30 cellular contexts compared by ENCODE assay signal in the genomic region with DNA sequence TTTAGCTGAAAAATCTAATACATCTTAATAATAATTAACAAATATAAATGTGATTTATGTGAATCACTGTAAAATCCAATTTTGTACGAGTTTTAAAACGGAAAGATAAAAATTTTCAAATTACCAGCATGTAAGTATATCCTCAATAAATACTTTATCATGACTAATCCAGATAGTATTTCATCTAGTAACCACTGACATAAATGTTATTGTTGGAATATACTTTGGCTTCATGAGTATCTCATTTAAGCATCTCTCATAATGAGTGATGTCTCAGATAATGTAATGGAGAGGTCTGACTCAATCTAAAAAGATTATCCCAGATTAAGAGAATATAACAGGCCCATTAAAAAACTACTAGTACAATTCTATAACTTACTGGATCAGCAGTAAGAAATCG.
DNase-seq lines count a peak whose midpoint lies in the region; ATAC-seq, FAIRE-seq and TF ChIP-seq lines count a peak whose summit lies in the region.
"Had no signal": no experiment of that assay in that cellular context is flagged by ENCODE, and none has a peak within 500 bp of the region (broad histone marks: within the 10 kb centered on the region; RNA-seq: fewer than 3 reads in every experiment).

No MANE protein-coding gene starts in this region.

- H3K9me3 ChIP-seq in IMR-90 (ENCODE audit: control insufficient read depth, insufficient read depth, low read length) (no peaks in the 10 kb centered on the region; the same call in 1 of the 2 replicates), astrocyte (ENCODE audit: insufficient read depth, low read depth, low read length) (no peaks in the 10 kb centered on the region), SJCRH30 (replicated peaks) (peaks cover 4% of the 10 kb centered on the region; the same call in 1 of the 2 replicates)
- H3K9me3 ChIP-seq: neutrophil had no signal

- H2BK120ac ChIP-seq in IMR-90 (ENCODE audit: low read depth, low read length) = no peak overlapping the region

- CTCF ChIA-PET in IMR-90 (lab: Yijun Ruan, JAX) = no interaction called here

- DNase-seq in IMR-90 (peak; percentile 78), astrocyte (ENCODE audit: low read depth) (peak; percentile 48), foreskin fibroblast (peak; percentile 13 to 34), SJCRH30 (no peak)
- DNase-seq in stimulated activated naive B cell treated with anti-CD40 and anti-IgM and Interleukin-4, amounts not matched to agents 10 μg/mL and 1 μg/mL and 100 μg/mL, for 72 hours = no peak
- DNase-seq: activated CD4-positive, alpha-beta T cell treated with anti-CD3 and anti-CD28 coated beads for 4 hours; activated gamma-delta T cell treated with Interleukin-2 at 50 U/mL for 16 hours; activated naive CD8-positive, alpha-beta T cell treated with anti-CD3 and anti-CD28 coated beads, Interleukin-2, amount 50 U/mL, for 24 hours; activated T-cell treated with anti-CD3 and anti-CD28 coated beads, Interleukin-2, amount 50 U/mL, for 24 hours; brain microvascular endothelial cell; COR-L47; DMS79 treated with DMSO at 0.1 percent for 48 hours; left cardiac atrium; NCI-H1694 treated with DMSO at 0.1 percent for 48 hours; NCI-H2171; NCI-H510A treated with DMSO at 0.1 percent for 48 hours; psoas muscle; RPMI8226; stimulated activated CD8-positive, alpha-beta memory T cell treated with anti-CD3 and anti-CD28 coated beads, Interleukin-4, amount 100 ng/mL, for 48 hours; transverse colon had no signal

- peak; percentile 56 for FAIRE-seq in astrocyte (lab: Jason Lieb, UNC)
- FAIRE-seq: GM12892, HTR-8/SVneo had no signal

- H3K9me1 ChIP-seq in IMR-90 (ENCODE audit: insufficient read depth, low read length) = 0 out of 2 replicates have a peak, but pooled peaks cover 3% of the 10 kb centered on the region

- H3K27me3 ChIP-seq in ACC112 (ENCODE audit: insufficient read depth, low read length) = no peaks in the 10 kb centered on the region
- no peaks in the 10 kb centered on the region for H3K27me3 ChIP-seq in IMR-90 (ENCODE audit: control insufficient read depth, insufficient read depth, low read length)
- H3K27me3 ChIP-seq in astrocyte (ENCODE audit: insufficient read depth, low read length) = no peaks in the 10 kb centered on the region
- H3K27me3 ChIP-seq in SJCRH30 = no peaks in the 10 kb centered on the region
- H3K27me3 ChIP-seq: brain microvascular endothelial cell, esophagus muscularis mucosa, neutrophil, transverse colon had no signal

- H3K9ac ChIP-seq in IMR-90 (ENCODE audit: low read depth, low read length) (no peak overlapping the region), astrocyte (ENCODE audit: low read length) (no peak overlapping the region)

- no peak overlapping the region for H3K56ac ChIP-seq in IMR-90 (ENCODE audit: extremely low read depth, insufficient read depth, low read length)

- POLR2A ChIA-PET in IMR-90 (lab: Charles Lee; ENCODE audit: unreplicated experiment) = no interaction called here

- dilution Hi-C loops in IMR-90 (cut with HindIII; ENCODE audit: low sequenced_read_pairs, unreplicated experiment) = no loop called here

- whole genome bisulfite sequencing in IMR-90 (ENCODE audit: extremely low coverage in 2 of 2, insufficient read length in 1 of 2), 2 experiments = no CpG with 5 or more reads among the region's 3 CpGs

- H3K4me3 ChIP-seq in ACC112 (ENCODE audit: low read depth, low read length) = no peak overlapping the region
- H3K4me3 ChIP-seq in IMR-90 (ENCODE audit: insufficient read depth, low read depth, low read length) = no peak overlapping the region
- no peak overlapping the region for H3K4me3 ChIP-seq in astrocyte (ENCODE audit: insufficient read depth, low read depth, low read length)
- no peak overlapping the region for H3K4me3 ChIP-seq in foreskin fibroblast (ENCODE audit: low read depth in 1 of 2, low read length in 2 of 2)
- no peak overlapping the region for H3K4me3 ChIP-seq in SJCRH30
- H3K4me3 ChIP-seq: coronary artery, esophagus muscularis mucosa, psoas muscle, transverse colon had no signal

- no peak overlapping the region for H2BK20ac ChIP-seq in IMR-90 (ENCODE audit: low read depth, low read length)

- no peak for TF ChIP-seq POLR2A in IMR-90 (IDR thresholded peaks at IDR 0.05; ENCODE audit: low read depth, low read length)

- no peak overlapping the region for H3K4ac ChIP-seq in IMR-90 (ENCODE audit: low read depth, low read length)

- H2BK15ac ChIP-seq in IMR-90 (ENCODE audit: low read depth, low read length) = no peak overlapping the region

- no TSS peak for BruUV-seq in IMR-90 (replicated peaks; lab: Mats Ljungman, UMichigan)

- H3K4me1 Mint-ChIP-seq in astrocyte (ENCODE audit: low read depth, unreplicated experiment) = no peaks in the 10 kb centered on the region
- peaks cover 1 to 5% of the 10 kb centered on the region in 2 donors for H3K4me1 Mint-ChIP-seq in stimulated activated naive B cell treated with anti-CD40 and anti-IgM and Interleukin-4, amounts not matched to agents 10 μg/mL and 1 μg/mL and 100 μg/mL, for 72 hours
- H3K4me1 Mint-ChIP-seq: activated naive CD8-positive, alpha-beta T cell treated with anti-CD3 and anti-CD28 coated beads, Interleukin-2, amount 50 U/mL, for 24 hours had no signal

- H3K79me2 ChIP-seq in ACC112 (ENCODE audit: control insufficient read depth, insufficient read depth, low read length, unreplicated experiment) (peaks cover 12% of the 10 kb centered on the region), astrocyte (ENCODE audit: insufficient read depth, low read length) (peaks cover 6% of the 10 kb centered on the region)

- no peak overlapping the region for H2AK9ac ChIP-seq in IMR-90 (replicated peaks; ENCODE audit: low read depth, low read length, poor library complexity)

- no peak overlapping the region for H3K14ac ChIP-seq in IMR-90 (replicated peaks; ENCODE audit: low read depth, low read length)

- H3K27me3 Mint-ChIP-seq in astrocyte (ENCODE audit: low read depth, unreplicated experiment) = no peaks in the 10 kb centered on the region
- H3K27me3 Mint-ChIP-seq in stimulated activated naive B cell treated with anti-CD40 and anti-IgM and Interleukin-4, amounts not matched to agents 10 μg/mL and 1 μg/mL and 100 μg/mL, for 72 hours = no peaks in the 10 kb centered on the region
- H3K27me3 Mint-ChIP-seq: activated naive CD8-positive, alpha-beta T cell treated with anti-CD3 and anti-CD28 coated beads, Interleukin-2, amount 50 U/mL, for 24 hours; activated T-cell treated with anti-CD3 and anti-CD28 coated beads, Interleukin-2, amount 50 U/mL, for 24 hours; B cell; memory B cell had no signal

- TF ChIP-seq CTCF in IMR-90 (conservative IDR thresholded peaks at IDR 0.05; ENCODE audit: low read depth, low read length) (no peak), astrocyte (IDR thresholded peaks at IDR 0.05; ENCODE audit: insufficient read depth, low read depth, low read length) (no peak), foreskin fibroblast (IDR thresholded peaks at IDR 0.05; ENCODE audit: low read depth, low read length) (no peak)

- H3K4me2 ChIP-seq in IMR-90 (ENCODE audit: low read depth, low read length) = no peak overlapping the region
- H3K4me2 ChIP-seq in astrocyte (ENCODE audit: low read length) = no peak overlapping the region

- peak overlapping the region in 1 of 2 experiments; percentile 28; a peak in 1 of 4 replicates for H4K8ac ChIP-seq in IMR-90 (ENCODE audit: low read depth in 2 of 2, low read length in 2 of 2)

- intact Hi-C loops in IMR-90 (cut with micrococcal nuclease) = no loop called here

- ATAC-seq in IMR-90 (ENCODE audit: low read depth) (peak; percentile 54), HG02885 (IDR thresholded peaks at IDR 0.05; ENCODE audit: poor library complexity, unreplicated experiment) (no peak), HG03439 (IDR thresholded peaks at IDR 0.05; ENCODE audit: unreplicated experiment) (no peak)
- no peak for ATAC-seq in stimulated activated naive B cell treated with anti-CD40 and anti-IgM and Interleukin-4, amounts not matched to agents 10 μg/mL and 1 μg/mL and 100 μg/mL, for 72 hours (replicated peaks)
- ATAC-seq: activated naive CD8-positive, alpha-beta T cell treated with anti-CD3 and anti-CD28 coated beads, Interleukin-2, amount 50 U/mL, for 24 hours; left cardiac atrium; psoas muscle had no signal

- no peaks in the 10 kb centered on the region for H3K9me3 Mint-ChIP-seq in astrocyte (ENCODE audit: unreplicated experiment)
- peaks cover 0 to 10% of the 10 kb centered on the region in 2 donors for H3K9me3 Mint-ChIP-seq in stimulated activated naive B cell treated with anti-CD40 and anti-IgM and Interleukin-4, amounts not matched to agents 10 μg/mL and 1 μg/mL and 100 μg/mL, for 72 hours

- H4K20me1 ChIP-seq in IMR-90 (ENCODE audit: insufficient read depth, low read length) = no peaks in the 10 kb centered on the region
- H4K20me1 ChIP-seq in astrocyte (ENCODE audit: insufficient read depth, low read length) = peaks cover 4% of the 10 kb centered on the region

- H2AFZ ChIP-seq in ACC112 (ENCODE audit: low read length, unreplicated experiment) = no peak overlapping the region
- H2AFZ ChIP-seq in IMR-90 (replicated peaks; ENCODE audit: low read length, poor library complexity) = no peak overlapping the region
- H2AFZ ChIP-seq in astrocyte (ENCODE audit: low read depth, low read length) = no peak overlapping the region

- no peak overlapping the region for H3K18ac ChIP-seq in IMR-90 (ENCODE audit: low read depth, low read length)

- H3K36me3 ChIP-seq in ACC112 (ENCODE audit: insufficient read depth, low read length) (peaks cover 24% of the 10 kb centered on the region), IMR-90 (ENCODE audit: control insufficient read depth, insufficient read depth, low read length) (peaks cover 4% of the 10 kb centered on the region; the same call in 1 of the 2 replicates), astrocyte (ENCODE audit: insufficient read depth, low read length) (no peaks in the 10 kb centered on the region), SJCRH30 (no peaks in the 10 kb centered on the region)
- H3K36me3 ChIP-seq: brain microvascular endothelial cell, esophagus muscularis mucosa, neutrophil, transverse colon had no signal

- H4K5ac ChIP-seq in IMR-90 (ENCODE audit: low read depth, low read length) = no peak overlapping the region

- no peak for TF ChIP-seq RAD21 in IMR-90 (IDR thresholded peaks at IDR 0.05; ENCODE audit: low read length)

- H2AK5ac ChIP-seq in IMR-90 (ENCODE audit: low read depth, low read length) = no peak overlapping the region

- H2BK5ac ChIP-seq in IMR-90 (ENCODE audit: low read depth, low read length, poor library complexity, severe bottlenecking) = no peak overlapping the region

- H3K4me1 ChIP-seq in ACC112 (ENCODE audit: control insufficient read depth, insufficient read depth, low read length, unreplicated experiment) (peaks cover 4% of the 10 kb centered on the region), IMR-90 (ENCODE audit: control insufficient read depth, insufficient read depth, low read length) (no peaks in the 10 kb centered on the region), astrocyte (ENCODE audit: insufficient read depth, low read length) (no peaks in the 10 kb centered on the region), SJCRH30 (no peaks in the 10 kb centered on the region)
- H3K4me1 ChIP-seq: esophagus muscularis mucosa, psoas muscle, transverse colon had no signal

- H3K4me3 Mint-ChIP-seq in astrocyte (ENCODE audit: unreplicated experiment) = no peak overlapping the region
- H3K4me3 Mint-ChIP-seq in stimulated activated naive B cell treated with anti-CD40 and anti-IgM and Interleukin-4, amounts not matched to agents 10 μg/mL and 1 μg/mL and 100 μg/mL, for 72 hours = no peak overlapping the region
- H3K4me3 Mint-ChIP-seq: activated naive CD8-positive, alpha-beta T cell treated with anti-CD3 and anti-CD28 coated beads, Interleukin-2, amount 50 U/mL, for 24 hours; activated T-cell treated with anti-CD3 and anti-CD28 coated beads, Interleukin-2, amount 50 U/mL, for 24 hours; B cell; memory B cell had no signal

- H3K36me3 Mint-ChIP-seq in astrocyte (ENCODE audit: low read depth, unreplicated experiment) = peaks cover 7% of the 10 kb centered on the region
- peaks cover 33 to 43% of the 10 kb centered on the region in 2 donors for H3K36me3 Mint-ChIP-seq in stimulated activated naive B cell treated with anti-CD40 and anti-IgM and Interleukin-4, amounts not matched to agents 10 μg/mL and 1 μg/mL and 100 μg/mL, for 72 hours

- H3K23ac ChIP-seq in IMR-90 (ENCODE audit: low read depth, low read length) = no peak overlapping the region

- H3K79me1 ChIP-seq in IMR-90 (ENCODE audit: low read depth in 1 of 2, low read length in 2 of 2) = peaks cover 22 to 31% of the 10 kb centered on the region in 2 experiments

- H3K27ac Mint-ChIP-seq in astrocyte (ENCODE audit: unreplicated experiment) = no peak overlapping the region
- no peak overlapping the region for H3K27ac Mint-ChIP-seq in stimulated activated naive B cell treated with anti-CD40 and anti-IgM and Interleukin-4, amounts not matched to agents 10 μg/mL and 1 μg/mL and 100 μg/mL, for 72 hours
- H3K27ac Mint-ChIP-seq: activated naive CD8-positive, alpha-beta T cell treated with anti-CD3 and anti-CD28 coated beads, Interleukin-2, amount 50 U/mL, for 24 hours; activated T-cell treated with anti-CD3 and anti-CD28 coated beads, Interleukin-2, amount 50 U/mL, for 24 hours; B cell; memory B cell had no signal

- in situ Hi-C loops in IMR-90 (cut with MboI; ENCODE audit: low sequenced_read_pairs) = no loop called here

- H4K91ac ChIP-seq in IMR-90 (ENCODE audit: insufficient read depth, low read depth, low read length) = no peak overlapping the region

- H3K27ac ChIP-seq in ACC112 (ENCODE audit: low read depth, low read length) = peak overlapping the region; percentile 16; the same call in 1 of the 2 replicates
- no peak overlapping the region for H3K27ac ChIP-seq in IMR-90 (ENCODE audit: insufficient read depth, low read length)
- H3K27ac ChIP-seq in astrocyte (ENCODE audit: low read depth, low read length) = no peak overlapping the region
- no peak overlapping the region for H3K27ac ChIP-seq in SJCRH30
- H3K27ac ChIP-seq: brain microvascular endothelial cell, coronary artery, esophagus muscularis mucosa, neutrophil, psoas muscle, transverse colon had no signal

Comparison
In these comparisons a context has a peak if more than half of its experiments do, and no peak if none do; other contexts are left out.
1. DNase-seq: peak in IMR-90 (single experiment), astrocyte (single experiment) and foreskin fibroblast (2 of 2); none in stimulated activated naive B cell treated with anti-CD40 and anti-IgM and Interleukin-4, amounts not matched to agents 10 μg/mL and 1 μg/mL and 100 μg/mL, for 72 hours (single experiment) and SJCRH30 (0 of 2).